In genomic region chr12:130803707-130804106, GRCh38 we compare ENCODE assay signal across 16 cellular contexts.
"Had no signal": no experiment of that assay in that cellular context is flagged by ENCODE, and none has a peak within 500 bp of the region (broad histone marks: within the 10 kb centered on the region; RNA-seq: fewer than 3 reads in every experiment).

No MANE protein-coding gene starts in this region.

- H3K4me1 ChIP-seq: lower lobe of right lung, neural progenitor cell, pancreas, thyroid gland, uterus had no signal

- H2AFZ ChIP-seq: neural progenitor cell had no signal

- H3K4me1 Mint-ChIP-seq: mesothelial cell of epicardium, neural progenitor cell had no signal

- H3K36me3 ChIP-seq: uterus had no signal

- H3K27ac Mint-ChIP-seq: mesothelial cell of epicardium, neural progenitor cell had no signal

- ATAC-seq: lower lobe of right lung, pancreas had no signal

- H3K9ac ChIP-seq: neural progenitor cell had no signal

- DNase-seq: activated CD4-positive, alpha-beta T cell treated with anti-CD3 and anti-CD28 coated beads, Interleukin-2, amount 50 U/mL, for 1 hour; activated naive CD4-positive, alpha-beta T cell treated with anti-CD3 and anti-CD28 coated beads, Interleukin-2, amount 50 U/mL, for 16 hours; activated T-cell treated with anti-CD3 and anti-CD28 coated beads, Interleukin-2, amount 50 U/mL, for 1 hour; cortex of kidney; effector CD8-positive, alpha-beta T cell; left cardiac atrium; lower lobe of right lung; pancreas; T-helper 2 cell; thyroid gland; uterus had no signal

- H3K4me3 ChIP-seq: cardiac muscle cell, lower lobe of right lung, neural progenitor cell, pancreas, skin epidermis, thyroid gland, uterus had no signal

- H3K9me3 ChIP-seq: lower lobe of right lung, pancreas, thyroid gland, uterus had no signal

- H3K27ac ChIP-seq: cardiac muscle cell, lower lobe of right lung, neural progenitor cell, pancreas, skin epidermis, thyroid gland, uterus had no signal

- H3K4me2 ChIP-seq: neural progenitor cell had no signal

- H3K27me3 ChIP-seq: cardiac muscle cell, neural progenitor cell, pancreas, thyroid gland, uterus had no signal

- FAIRE-seq: pancreas, TTC549 had no signal

- H3K9me3 Mint-ChIP-seq: mesothelial cell of epicardium, neural progenitor cell had no signal

- H3K4me3 Mint-ChIP-seq: mesothelial cell of epicardium, neural progenitor cell had no signal
